Comparison of ENCODE assay signal across 9 cellular contexts in genomic region chr11:128299132-128299726, GRCh38.
DNase-seq lines count a peak whose midpoint lies in the region; ATAC-seq lines count a peak whose summit lies in the region.
"Had no signal": no experiment of that assay in that cellular context is flagged by ENCODE, and none has a peak within 500 bp of the region (broad histone marks: within the 10 kb centered on the region; RNA-seq: fewer than 3 reads in every experiment).

No MANE protein-coding gene starts in this region.

- no peaks in the 10 kb centered on the region for H3K27me3 ChIP-seq in thymus (ENCODE audit: control insufficient read depth, insufficient read depth)
- H3K27me3 ChIP-seq: foreskin keratinocyte had no signal

- H3K27ac ChIP-seq in thymus (ENCODE audit: low read depth): peak overlapping the region; percentile 75
- H3K27ac ChIP-seq: foreskin keratinocyte had no signal

- intact Hi-C loops in Right ventricle myocardium superior (cut with DNase I): loop anchor here (10.0 kb wide), 2 partner anchors 166 to 256 kb away; no protein-coding TSS in a partner anchor

- H3K9me3 ChIP-seq in thymus (ENCODE audit: control insufficient read depth): no peaks in the 10 kb centered on the region

- ATAC-seq in Right ventricle myocardium superior (ENCODE audit: poor library complexity) (peak; percentile 42), GM21515 (IDR thresholded peaks at IDR 0.05; ENCODE audit: unreplicated experiment) (no peak), HG02970 (IDR thresholded peaks at IDR 0.05; ENCODE audit: low FRiP score, unreplicated experiment) (no peak)
- ATAC-seq: foreskin keratinocyte had no signal

- no peak overlapping the region for H3K4me3 ChIP-seq in thymus (ENCODE audit: low read length)

- peak; percentile 32 for DNase-seq in NCI-H82 (lab: John Stamatoyannopoulos, UW)
- no peak for DNase-seq in NCI-H82 treated with DMSO at 0.1 percent for 48 hours (lab: John Stamatoyannopoulos, UW; ENCODE audit: unreplicated experiment)
- DNase-seq in NCI-H69 (lab: John Stamatoyannopoulos, UW): peak; percentile 78
- no peak for DNase-seq in Right ventricle myocardium superior
- no peak for DNase-seq in D341Med (ENCODE audit: low spot score)
- DNase-seq: foreskin keratinocyte had no signal

- WGBS in thymus: 94% methylated on average over 6 of the region's 6 CpGs

- peaks cover 60% of the 10 kb centered on the region for H3K4me1 ChIP-seq in thymus (ENCODE audit: control insufficient read depth, insufficient read depth, low read length)
- H3K4me1 ChIP-seq: foreskin keratinocyte had no signal

- H3K36me3 ChIP-seq in thymus (ENCODE audit: control insufficient read depth, insufficient read depth): no peaks in the 10 kb centered on the region

Comparison
In these comparisons a context has a peak if more than half of its experiments do, and no peak if none do; other contexts are left out.
1. DNase-seq: peak in NCI-H82 (single experiment) and NCI-H69 (single experiment); none in NCI-H82 treated with DMSO at 0.1 percent for 48 hours (single experiment), Right ventricle myocardium superior (single experiment) and D341Med (single experiment).